In genomic region chr1:76961181-76961580, GRCh38 we compare ENCODE assay signal across 17 cellular contexts.
"Had no signal": no experiment of that assay in that cellular context is flagged by ENCODE, and none has a peak within 500 bp of the region (broad histone marks: within the 10 kb centered on the region; RNA-seq: fewer than 3 reads in every experiment).

No MANE protein-coding gene starts in this region.

- H3K4me3 ChIP-seq: right atrium auricular region, skin epidermis had no signal

- H3K36me3 ChIP-seq: right atrium auricular region had no signal

- H3K27ac ChIP-seq: right atrium auricular region, skin epidermis had no signal

- H3K9me3 Mint-ChIP-seq: activated naive CD8-positive, alpha-beta T cell treated with anti-CD3 and anti-CD28 coated beads, Interleukin-2, amount 10 ng/mL, durations not matched to agents 7 days and 5 days had no signal

- H3K27me3 Mint-ChIP-seq: activated B cell treated with CpG ODN at 0.5 μM for 24 hours, progenitor cell of endocrine pancreas had no signal

- H3K27me3 ChIP-seq: right atrium auricular region had no signal

- DNase-seq: activated B cell treated with CpG ODN at 0.5 μM for 24 hours; activated CD4-positive, alpha-beta T cell treated with anti-CD3 and anti-CD28 coated beads for 48 hours; activated CD8-positive, alpha-beta memory T cell treated with anti-CD3 and anti-CD28 coated beads, Interleukin-2, amount 50 U/mL, for 48 hours; activated naive CD4-positive, alpha-beta T cell; activated naive CD8-positive, alpha-beta T cell treated with anti-CD3 and anti-CD28 coated beads, Interleukin-2, amount 10 ng/mL, durations not matched to agents 7 days and 5 days; cortex of kidney; effector CD8-positive, alpha-beta T cell; glutamatergic neuron; kidney glomerular epithelial cell; stimulated activated CD4-positive, alpha-beta T cell treated with anti-CD3 and anti-CD28 coated beads, Interleukin-4, amount 100 ng/mL, for 24 hours; stimulated activated naive CD8-positive, alpha-beta T cell treated with anti-CD3 and anti-CD28 coated beads, Interleukin-15, Interleukin-2, amounts not matched to agents 100 U/mL and 50 U/mL, for 24 hours; trophoblast cell had no signal

- H3K27ac Mint-ChIP-seq: activated B cell treated with CpG ODN at 0.5 μM for 24 hours; activated naive CD8-positive, alpha-beta T cell treated with anti-CD3 and anti-CD28 coated beads, Interleukin-2, amount 10 ng/mL, durations not matched to agents 7 days and 5 days; natural killer cell treated with Interleukin-12 subunit alpha and Interleukin-12 subunit beta and Interleukin-15 and Interleukin-18, amount 100 ng/mL, for 72 hours; progenitor cell of endocrine pancreas; T-helper 1 cell treated with Interleukin-12 subunit alpha and Interleukin-12 subunit beta and Interleukin-4 antibody, amounts not matched to agents 30 μg/mL and 1 μg/mL, for 36 hours had no signal

- H3K4me3 Mint-ChIP-seq: activated B cell treated with CpG ODN at 0.5 μM for 24 hours; activated naive CD8-positive, alpha-beta T cell treated with anti-CD3 and anti-CD28 coated beads, Interleukin-2, amount 10 ng/mL, durations not matched to agents 7 days and 5 days; natural killer cell treated with Interleukin-12 subunit alpha and Interleukin-12 subunit beta and Interleukin-15 and Interleukin-18, amount 100 ng/mL, for 72 hours; T-helper 1 cell treated with Interleukin-12 subunit alpha and Interleukin-12 subunit beta and Interleukin-4 antibody, amounts not matched to agents 30 μg/mL and 1 μg/mL, for 36 hours had no signal

- H3K4me1 Mint-ChIP-seq: activated B cell treated with CpG ODN at 0.5 μM for 24 hours; activated naive CD8-positive, alpha-beta T cell treated with anti-CD3 and anti-CD28 coated beads, Interleukin-2, amount 10 ng/mL, durations not matched to agents 7 days and 5 days had no signal

- H3K4me1 ChIP-seq: right atrium auricular region had no signal

- H3K36me3 Mint-ChIP-seq: activated naive CD8-positive, alpha-beta T cell treated with anti-CD3 and anti-CD28 coated beads, Interleukin-2, amount 10 ng/mL, durations not matched to agents 7 days and 5 days; natural killer cell treated with Interleukin-12 subunit alpha and Interleukin-12 subunit beta and Interleukin-15 and Interleukin-18, amount 100 ng/mL, for 72 hours had no signal
